Comparison of ENCODE assay signal across 8 cellular contexts in genomic region chr20:326645-327031, GRCh38. TPM values are rescaled to one million over a fixed set of nuclear protein-coding genes. Genes with fewer than 3 reads are reported as not detected.
DNase-seq lines count a peak whose midpoint lies in the region; ATAC-seq, FAIRE-seq and TF ChIP-seq lines count a peak whose summit lies in the region.

No MANE protein-coding gene starts in this region.

- H4K20me1 ChIP-seq in GM12878 (ENCODE audit: control insufficient read depth, insufficient read depth) = peaks cover 4% of the 10 kb centered on the region

- no peak for TF ChIP-seq RAD21 in GM12878 (IDR thresholded peaks at IDR 0.05; ENCODE audit: insufficient read depth, low read depth, low read length)

- H3K4me1 ChIP-seq in CD8-positive, alpha-beta T cell (ENCODE audit: insufficient read depth, low read length) = peaks cover 31% of the 10 kb centered on the region
- H3K4me1 ChIP-seq in GM12878 (ENCODE audit: control insufficient read depth, insufficient read depth, low read length) (peaks cover 15% of the 10 kb centered on the region), thoracic aorta (ENCODE audit: control insufficient read depth in 1 of 2, low read depth in 2 of 2) (peaks cover 3 to 20% of the 10 kb centered on the region in 2 donors)

- TSS peak; percentile 54 for BruUV-seq in GM12878 (replicated peaks; lab: Mats Ljungman, UMichigan)

- peak overlapping the region; percentile 73 for H3K9ac ChIP-seq in GM12878 (ENCODE audit: control insufficient read depth, insufficient read depth, low read length)

- no peaks in the 10 kb centered on the region for H3K27me3 ChIP-seq in CD8-positive, alpha-beta T cell (ENCODE audit: insufficient read depth, low read length)
- H3K27me3 ChIP-seq in GM12878 (replicated peaks in 1 of 2; ENCODE audit: control insufficient read depth in 2 of 2, insufficient read depth in 2 of 2, low read length in 1 of 2) (no peaks in the 10 kb centered on the region), thoracic aorta (replicated peaks; ENCODE audit: insufficient read depth) (no peaks in the 10 kb centered on the region)

- DNase-seq in CD8-positive, alpha-beta T cell = peak in 2 of 7 experiments; percentile 23 to 53
- DNase-seq in GM12878 (ENCODE audit: low read depth, low spot score) (no peak), left kidney (ENCODE audit: low read depth, low spot score) (peak; percentile 65), thoracic aorta (ENCODE audit: low spot score) (no peak), AG20443 (ENCODE audit: low spot score) (no peak)
- DNase-seq in activated CD8-positive, alpha-beta memory T cell treated with anti-CD3 and anti-CD28 coated beads, Interleukin-2, amount 50 U/mL, for 4 hours = no peak

- no peaks in the 10 kb centered on the region for H3K36me3 Mint-ChIP-seq in CD8-positive, alpha-beta T cell

- H3K27me3 Mint-ChIP-seq in CD8-positive, alpha-beta T cell (ENCODE audit: low read depth) = no peaks in the 10 kb centered on the region

- H3K27ac Mint-ChIP-seq in CD8-positive, alpha-beta T cell = peak overlapping the region; percentile 85

- RAD21 ChIA-PET in GM12878 (lab: Charles Lee; ENCODE audit: unreplicated experiment) = interaction anchor here (1.3 kb wide), 1 partner anchor 29 kb away, joined by 4 read pairs; the partner anchor contains the start of gene ZCCHC3

- intact Hi-C loops in CD8-positive, alpha-beta T cell (cut with DNase I, micrococcal nuclease) = loop anchor here (1.0 to 10.0 kb wide), 4 partner anchors 59 to 518 kb away; partner anchors contain the start of gene RBCK1 (in 1 of the 2)
- intact Hi-C loops in GM12878 (cut with micrococcal nuclease; ENCODE audit: unreplicated experiment) = loop anchor here (1.0 kb wide), 1 partner anchor 36 kb away; the partner anchor contains the start of gene C20orf96

- H3K9me3 Mint-ChIP-seq in CD8-positive, alpha-beta T cell = no peaks in the 10 kb centered on the region

- peak overlapping the region; percentile 51 for H3K27ac ChIP-seq in CD8-positive, alpha-beta T cell (ENCODE audit: low read depth, low read length)
- H3K27ac ChIP-seq in KOPT-K1 (ENCODE audit: low read depth, low read length, poor library complexity, severe bottlenecking) (peak overlapping the region; percentile 66), GM12878 (ENCODE audit: control insufficient read depth, insufficient read depth) (peak overlapping the region; percentile 74), thoracic aorta (peak overlapping the region; percentile 84 to 93)

- H3K4me3 Mint-ChIP-seq in CD8-positive, alpha-beta T cell = peak overlapping the region; percentile 81

- peak overlapping the region; percentile 73; the same call in 1 of the 2 replicates for H3K4me2 ChIP-seq in GM12878 (ENCODE audit: control insufficient read depth, insufficient read depth)

- H3K36me3 ChIP-seq in CD8-positive, alpha-beta T cell (ENCODE audit: insufficient read depth, low read length) = no peaks in the 10 kb centered on the region
- H3K36me3 ChIP-seq in KOPT-K1 (ENCODE audit: insufficient read depth, low read length) (no peaks in the 10 kb centered on the region), GM12878 (ENCODE audit: control insufficient read depth in 2 of 2, insufficient read depth in 2 of 2, low read length in 1 of 2) (no peaks in the 10 kb centered on the region; a peak in 1 of 4 replicates), thoracic aorta (no peaks in the 10 kb centered on the region)

- no peak for FAIRE-seq in GM12878 (lab: Jason Lieb, UNC)

- CTCF ChIA-PET in CD8-positive, alpha-beta T cell (lab: Charles Lee) = no interaction called here
- CTCF ChIA-PET in GM12878 (lab: Yijun Ruan, JAX) = no interaction called here

- peaks cover 45% of the 10 kb centered on the region for H3K4me1 Mint-ChIP-seq in CD8-positive, alpha-beta T cell (ENCODE audit: low read depth)

- H3K4me3 ChIP-seq in CD8-positive, alpha-beta T cell (ENCODE audit: low read depth, low read length) = peak overlapping the region; percentile 63
- H3K4me3 ChIP-seq in GM12878 (peak overlapping the region; percentile 85), thoracic aorta (peak overlapping the region; percentile 89)

- POLR2A ChIA-PET in CD8-positive, alpha-beta T cell (lab: Charles Lee) = interaction anchor here (5.2 kb wide), 1 partner anchor 29 kb away, joined by 44 read pairs; the partner anchor contains the start of gene ZCCHC3
- POLR2A ChIA-PET in GM12878 (lab: Charles Lee) = interaction anchor here (0.9 to 4.5 kb wide), 2 partner anchors 20 to 27 kb away, joined by 3 to 30 read pairs; partner anchors contain the start of gene NRSN2

- TF ChIP-seq CTCF in CD8-positive, alpha-beta T cell (IDR thresholded peaks at IDR 0.05) = no peak
- no peak for TF ChIP-seq CTCF in GM12878 (IDR thresholded peaks at IDR 0.05 in 2 of 3, conservative IDR thresholded peaks at IDR 0.05 in 1 of 3; ENCODE audit: control insufficient read depth in 2 of 3, extremely low read depth in 1 of 3, insufficient read depth in 1 of 3, low read depth in 3 of 3, low read length in 3 of 3)
- TF ChIP-seq CTCF in thoracic aorta (IDR thresholded peaks at IDR 0.05) = no peak

- no peak; the same call in 1 of the 2 replicates for TF ChIP-seq POLR2A in GM12878 (IDR thresholded peaks at IDR 0.05; ENCODE audit: low read depth, low read length)

- peaks cover 11% of the 10 kb centered on the region for H3K79me2 ChIP-seq in GM12878 (ENCODE audit: control insufficient read depth, insufficient read depth, low read length)

- TF ChIP-seq EP300 in GM12878 (IDR thresholded peaks at IDR 0.05; ENCODE audit: borderline replicate concordance in 1 of 2, control insufficient read depth in 1 of 2, low read depth in 2 of 2, low read length in 2 of 2) = no peak

- peak; percentile 2 for ATAC-seq in CD8-positive, alpha-beta T cell
- no peak for ATAC-seq in GM12878
- ATAC-seq in thoracic aorta (ENCODE audit: insufficient number of reproducible peaks, low FRiP score, low read depth) = no peak
- ATAC-seq in GM19463 (IDR thresholded peaks at IDR 0.05; ENCODE audit: unreplicated experiment) = no peak

- no peaks in the 10 kb centered on the region for H3K9me3 ChIP-seq in CD8-positive, alpha-beta T cell (ENCODE audit: low read length)
- no peaks in the 10 kb centered on the region for H3K9me3 ChIP-seq in KOPT-K1 (ENCODE audit: insufficient read depth, low read length, poor library complexity, severe bottlenecking)
- no peaks in the 10 kb centered on the region for H3K9me3 ChIP-seq in GM12878 (replicated peaks; ENCODE audit: control insufficient read depth, insufficient read depth, low read length)
- no peaks in the 10 kb centered on the region for H3K9me3 ChIP-seq in thoracic aorta

- in situ Hi-C loops in GM12878 (cut with MboI) = no loop called here

- SMC1A ChIA-PET in GM12878 (lab: Charles Lee; ENCODE audit: uncharacterized antibody, unreplicated experiment) = interaction anchor here (3.3 kb wide), 1 partner anchor 28 kb away, joined by 15 read pairs; no protein-coding TSS in a partner anchor

- H2AFZ ChIP-seq in GM12878 (ENCODE audit: control insufficient read depth, low read depth, low read length) = peak overlapping the region; percentile 46

- under 1% methylated on average over 31 of the region's 32 CpGs for WGBS in GM12878 (ENCODE audit: insufficient coverage, insufficient replicate concordance, low lambda C conversion rate, missing lambda C conversion rate)

RNA-seq across cellular contexts. Expression of gene SOX12, which starts 1.3 kb away (rescaled TPM):
- total RNA-seq in CD8-positive, alpha-beta T cell = 10 to 100 TPM; 10.3 to 11.1 TPM
- 4.6 and 5.9 TPM in 2 replicates for total RNA-seq in GM12878 (2013; cell fraction: nucleolus; rRNA removed)
- total RNA-seq in GM12878 (2014; rRNA removed) = 2.8 and 3.3 TPM in 2 replicates
- total RNA-seq in GM12878 (2014; rRNA removed; fragmentation: Illumina TruSeq; extraction: Trizol) = 0.92 and 1.1 TPM in 2 replicates
- 17.9 TPM in 2 replicates for total RNA-seq in GM12878 (2021)
- polyA plus RNA-seq in GM12878 (2011; ENCODE audit: low read depth) = 1.5 TPM
- 1.1 and 1.7 TPM in 2 replicates for polyA plus RNA-seq in GM12878 (2011; rRNA removed)
- polyA plus RNA-seq in GM12878 (2011; cell fraction: cytosol; rRNA removed) = 1.9 and 2.3 TPM in 2 replicates
- 6.6 and 7.6 TPM in 2 replicates for polyA plus RNA-seq in GM12878 (2011; cell fraction: nucleus; rRNA removed)
- 5.9 and 6.2 TPM in 2 replicates for polyA plus RNA-seq in GM12878 (2012)
- polyA plus RNA-seq in GM12878 (2014; fragmentation: Illumina TruSeq; extraction: Trizol) = 1.5 and 3.2 TPM in 2 replicates
- under 1 TPM; 0.50 to 0.71 TPM for polyA plus RNA-seq in GM12878 (2014; fragmentation: Nextera tagmentation; extraction: Ambion mirVana)
- polyA plus RNA-seq in GM12878 (2014; rRNA removed) = 5.0 and 7.5 TPM in 2 replicates
- polyA plus RNA-seq in GM12878 (2016; fragmentation: Nextera tagmentation; extraction: Ambion mirVana) = 1 to 10 TPM in 1 of 2 experiments, under 1 TPM in 1; 0.88 to 1.0 TPM
- polyA minus RNA-seq in GM12878 (2011; rRNA and poly(A)+ RNA removed) = 0.95 and 1.9 TPM in 2 replicates
- 2.4 and 2.6 TPM in 2 replicates for polyA minus RNA-seq in GM12878 (2011; cell fraction: cytosol; rRNA and poly(A)+ RNA removed)
- 1.9 and 3.3 TPM in 2 replicates for polyA minus RNA-seq in GM12878 (2011; cell fraction: nucleus; rRNA and poly(A)+ RNA removed)
- 1 to 10 TPM; 3.9 to 5.4 TPM for total RNA-seq in thoracic aorta

RNA-seq across cellular contexts. Expression of gene NRSN2, which starts 20.3 kb away (rescaled TPM):
- 1 to 10 TPM; 1.3 to 1.4 TPM for total RNA-seq in CD8-positive, alpha-beta T cell
- 6.5 and 14.6 TPM in 2 replicates for total RNA-seq in GM12878 (2013; cell fraction: nucleolus; rRNA removed)
- total RNA-seq in GM12878 (2014; rRNA removed) (9.1 and 10.5 TPM in 2 replicates), GM12878 (2014; rRNA removed; fragmentation: Illumina TruSeq; extraction: Trizol) (6.9 and 8.9 TPM in 2 replicates), GM12878 (2021) (21.9 and 24.7 TPM in 2 replicates), thoracic aorta (10 to 100 TPM; 25.1 to 56.9 TPM)
- 8.1 TPM for polyA plus RNA-seq in GM12878 (2011; ENCODE audit: low read depth)
- polyA plus RNA-seq in GM12878 (2011; rRNA removed) (3.7 and 8.0 TPM in 2 replicates), GM12878 (2014; fragmentation: Illumina TruSeq; extraction: Trizol) (14.6 and 16.9 TPM in 2 replicates), GM12878 (2014; fragmentation: Nextera tagmentation; extraction: Ambion mirVana) (1 to 10 TPM; 6.2 to 7.6 TPM), GM12878 (2014; rRNA removed) (18.9 and 24.3 TPM in 2 replicates), GM12878 (2016; fragmentation: Nextera tagmentation; extraction: Ambion mirVana) (10 to 100 TPM; 26.4 to 32.4 TPM)
- 23.6 and 25.3 TPM in 2 replicates for polyA plus RNA-seq in GM12878 (2011; cell fraction: cytosol; rRNA removed)
- polyA plus RNA-seq in GM12878 (2011; cell fraction: nucleus; rRNA removed) = 11.4 and 15.6 TPM in 2 replicates
- 14.9 and 15.2 TPM in 2 replicates for polyA plus RNA-seq in GM12878 (2012)
- polyA minus RNA-seq in GM12878 (2011; rRNA and poly(A)+ RNA removed) = 4.2 and 10.8 TPM in 2 replicates
- polyA minus RNA-seq in GM12878 (2011; cell fraction: cytosol; rRNA and poly(A)+ RNA removed) = 5.3 and 7.7 TPM in 2 replicates
- 1.5 and 3.3 TPM in 2 replicates for polyA minus RNA-seq in GM12878 (2011; cell fraction: nucleus; rRNA and poly(A)+ RNA removed)

RNA-seq across cellular contexts. Expression of gene ZCCHC3, which starts 29.3 kb away (rescaled TPM):
- total RNA-seq in CD8-positive, alpha-beta T cell = 10 to 100 TPM; 21.8 to 22.0 TPM
- 6.2 and 7.2 TPM in 2 replicates for total RNA-seq in GM12878 (2013; cell fraction: nucleolus; rRNA removed)
- total RNA-seq in GM12878 (2014; rRNA removed) = 36.1 TPM in 2 replicates
- 13.8 and 15.3 TPM in 2 replicates for total RNA-seq in GM12878 (2014; rRNA removed; fragmentation: Illumina TruSeq; extraction: Trizol)
- 31.9 and 32.8 TPM in 2 replicates for total RNA-seq in GM12878 (2021)
- polyA plus RNA-seq in GM12878 (2011; ENCODE audit: low read depth) = 9.0 TPM
- polyA plus RNA-seq in GM12878 (2011; rRNA removed) = 31.3 and 33.1 TPM in 2 replicates
- polyA plus RNA-seq in GM12878 (2011; cell fraction: cytosol; rRNA removed) = 26.4 and 31.8 TPM in 2 replicates
- polyA plus RNA-seq in GM12878 (2011; cell fraction: nucleus; rRNA removed) = 25.3 and 26.7 TPM in 2 replicates
- polyA plus RNA-seq in GM12878 (2012) = 16.8 and 18.4 TPM in 2 replicates
- 20.2 and 21.9 TPM in 2 replicates for polyA plus RNA-seq in GM12878 (2014; fragmentation: Illumina TruSeq; extraction: Trizol)
- polyA plus RNA-seq in GM12878 (2014; fragmentation: Nextera tagmentation; extraction: Ambion mirVana) = 10 to 100 TPM in 1 of 2 experiments, 1 to 10 TPM in 1; 5.3 to 10.8 TPM
- 32.1 and 33.5 TPM in 2 replicates for polyA plus RNA-seq in GM12878 (2014; rRNA removed)
- polyA plus RNA-seq in GM12878 (2016; fragmentation: Nextera tagmentation; extraction: Ambion mirVana) = 10 to 100 TPM in 1 of 2 experiments, 1 to 10 TPM in 1; 7.7 to 14.1 TPM
- polyA minus RNA-seq in GM12878 (2011; rRNA and poly(A)+ RNA removed) = 13.9 and 21.8 TPM in 2 replicates
- polyA minus RNA-seq in GM12878 (2011; cell fraction: cytosol; rRNA and poly(A)+ RNA removed) = 12.0 and 12.3 TPM in 2 replicates
- polyA minus RNA-seq in GM12878 (2011; cell fraction: nucleus; rRNA and poly(A)+ RNA removed) = 9.3 and 13.9 TPM in 2 replicates
- 10 to 100 TPM; 14.4 to 19.5 TPM for total RNA-seq in thoracic aorta

RNA-seq across cellular contexts. Expression of gene C20orf96, which starts 36.1 kb away (rescaled TPM):
- 1 to 10 TPM; 1.9 to 2.6 TPM for total RNA-seq in CD8-positive, alpha-beta T cell
- total RNA-seq in GM12878 (2013; cell fraction: nucleolus; rRNA removed) = 6.7 and 9.2 TPM in 2 replicates
- total RNA-seq in GM12878 (2014; rRNA removed) (1.0 and 1.4 TPM in 2 replicates), GM12878 (2014; rRNA removed; fragmentation: Illumina TruSeq; extraction: Trizol) (1.4 and 1.8 TPM in 2 replicates), GM12878 (2021) (7.4 and 8.4 TPM in 2 replicates), thoracic aorta (1 to 10 TPM in 1 of 2 donors, under 1 TPM in 1; 0.92 to 6.2 TPM)
- polyA plus RNA-seq in GM12878 (2011; ENCODE audit: low read depth) = 4.5 TPM
- polyA plus RNA-seq in GM12878 (2011; rRNA removed) (3.2 and 4.3 TPM in 2 replicates), GM12878 (2014; fragmentation: Illumina TruSeq; extraction: Trizol) (5.5 and 8.0 TPM in 2 replicates), GM12878 (2014; fragmentation: Nextera tagmentation; extraction: Ambion mirVana) (1 to 10 TPM; 2.3 to 2.4 TPM), GM12878 (2014; rRNA removed) (8.6 and 9.0 TPM in 2 replicates), GM12878 (2016; fragmentation: Nextera tagmentation; extraction: Ambion mirVana) (1 to 10 TPM; 7.5 to 7.9 TPM)
- 2.7 and 3.7 TPM in 2 replicates for polyA plus RNA-seq in GM12878 (2011; cell fraction: cytosol; rRNA removed)
- polyA plus RNA-seq in GM12878 (2011; cell fraction: nucleus; rRNA removed) = 4.7 and 6.5 TPM in 2 replicates
- 5.0 and 6.3 TPM in 2 replicates for polyA plus RNA-seq in GM12878 (2012)
- 1.7 and 1.8 TPM in 2 replicates for polyA minus RNA-seq in GM12878 (2011; rRNA and poly(A)+ RNA removed)
- 1.2 TPM in 1 of 2 replicates, not detected in the other for polyA minus RNA-seq in GM12878 (2011; cell fraction: cytosol; rRNA and poly(A)+ RNA removed)
- polyA minus RNA-seq in GM12878 (2011; cell fraction: nucleus; rRNA and poly(A)+ RNA removed) = 1.5 and 1.7 TPM in 2 replicates

RNA-seq across cellular contexts. Expression of gene TRIB3, which starts 53.9 kb away (rescaled TPM):
- total RNA-seq in CD8-positive, alpha-beta T cell = 1 to 10 TPM; 2.5 to 2.7 TPM
- 7.3 and 7.7 TPM in 2 replicates for total RNA-seq in GM12878 (2013; cell fraction: nucleolus; rRNA removed)
- total RNA-seq in GM12878 (2014; rRNA removed) (30.8 and 34.8 TPM in 2 replicates), GM12878 (2014; rRNA removed; fragmentation: Illumina TruSeq; extraction: Trizol) (10.9 and 11.5 TPM in 2 replicates), GM12878 (2021) (24.7 and 27.3 TPM in 2 replicates), thoracic aorta (1 to 10 TPM; 2.7 to 5.0 TPM)
- 11.3 TPM for polyA plus RNA-seq in GM12878 (2011; ENCODE audit: low read depth)
- polyA plus RNA-seq in GM12878 (2011; rRNA removed) (11.0 and 24.2 TPM in 2 replicates), GM12878 (2014; fragmentation: Illumina TruSeq; extraction: Trizol) (11.9 and 12.1 TPM in 2 replicates), GM12878 (2014; fragmentation: Nextera tagmentation; extraction: Ambion mirVana) (1 to 10 TPM; 2.2 to 8.6 TPM), GM12878 (2014; rRNA removed) (23.3 and 28.2 TPM in 2 replicates), GM12878 (2016; fragmentation: Nextera tagmentation; extraction: Ambion mirVana) (10 to 100 TPM; 23.2 to 26.4 TPM)
- 34.0 and 35.7 TPM in 2 replicates for polyA plus RNA-seq in GM12878 (2011; cell fraction: cytosol; rRNA removed)
- 28.7 and 29.6 TPM in 2 replicates for polyA plus RNA-seq in GM12878 (2011; cell fraction: nucleus; rRNA removed)
- 20.6 and 27.2 TPM in 2 replicates for polyA plus RNA-seq in GM12878 (2012)
- 21.1 and 31.7 TPM in 2 replicates for polyA minus RNA-seq in GM12878 (2011; rRNA and poly(A)+ RNA removed)
- 13.4 and 13.8 TPM in 2 replicates for polyA minus RNA-seq in GM12878 (2011; cell fraction: cytosol; rRNA and poly(A)+ RNA removed)
- 5.4 and 8.8 TPM in 2 replicates for polyA minus RNA-seq in GM12878 (2011; cell fraction: nucleus; rRNA and poly(A)+ RNA removed)
